In the genomic region with DNA sequence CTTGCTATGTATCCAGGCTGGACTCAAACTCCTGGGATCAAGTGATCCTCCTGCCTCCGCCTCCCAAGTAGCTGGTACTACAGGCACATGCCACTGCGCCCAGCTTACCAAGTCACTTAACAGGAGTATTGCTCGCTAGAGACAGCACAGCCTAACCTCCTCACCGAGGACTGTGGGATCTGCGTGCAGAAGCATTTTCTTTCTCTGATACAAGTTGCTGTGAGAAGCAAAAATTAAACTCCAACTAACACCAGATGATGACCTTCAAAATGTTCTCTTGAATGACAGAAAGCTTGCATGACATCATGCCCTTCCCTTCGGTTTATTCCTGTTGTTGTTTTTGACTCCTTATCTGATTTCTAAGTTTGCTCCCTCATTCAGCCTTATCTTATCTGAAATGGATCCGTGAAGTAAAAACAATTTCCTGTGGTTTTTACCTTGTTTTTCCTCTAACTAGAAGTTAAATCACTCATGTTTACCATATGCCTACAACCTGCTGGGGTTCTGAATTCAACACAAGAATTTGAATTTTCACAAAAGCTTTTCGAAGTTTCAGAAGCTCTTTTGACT, we compare ENCODE assay signal across 2 cellular contexts.
TF ChIP-seq lines count a peak whose summit lies in the region.

No MANE protein-coding gene starts in this region.

TF ChIP-seq in HEK293, 187 proteins besides CTCF, POLR2A, EP300 and RAD21 (continued from another document and continues in another):
- TF ChIP-seq, protein P1, sequence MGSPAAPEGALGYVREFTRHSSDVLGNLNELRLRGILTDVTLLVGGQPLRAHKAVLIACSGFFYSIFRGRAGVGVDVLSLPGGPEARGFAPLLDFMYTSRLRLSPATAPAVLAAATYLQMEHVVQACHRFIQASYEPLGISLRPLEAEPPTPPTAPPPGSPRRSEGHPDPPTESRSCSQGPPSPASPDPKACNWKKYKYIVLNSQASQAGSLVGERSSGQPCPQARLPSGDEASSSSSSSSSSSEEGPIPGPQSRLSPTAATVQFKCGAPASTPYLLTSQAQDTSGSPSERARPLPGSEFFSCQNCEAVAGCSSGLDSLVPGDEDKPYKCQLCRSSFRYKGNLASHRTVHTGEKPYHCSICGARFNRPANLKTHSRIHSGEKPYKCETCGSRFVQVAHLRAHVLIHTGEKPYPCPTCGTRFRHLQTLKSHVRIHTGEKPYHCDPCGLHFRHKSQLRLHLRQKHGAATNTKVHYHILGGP (tag by site-specific recombination; IDR thresholded peaks at IDR 0.05): no peak
- TF ChIP-seq KLF7 (tag by site-specific recombination; IDR thresholded peaks at IDR 0.05; ENCODE audit: borderline replicate concordance) (no peak), ZNF169 (tag by site-specific recombination; IDR thresholded peaks at IDR 0.05) (no peak), ZIC2 (tag by site-specific recombination; IDR thresholded peaks at IDR 0.05) (peak; percentile 53; the same call in 1 of the 2 replicates), ZNF596 (tag by site-specific recombination; IDR thresholded peaks at IDR 0.05) (no peak), ZNF423 (tag by site-specific recombination; IDR thresholded peaks at IDR 0.05) (no peak), ZNF433 (tag by site-specific recombination; IDR thresholded peaks at IDR 0.05; ENCODE audit: low read depth) (no peak), ZNF701 (tag by site-specific recombination; IDR thresholded peaks at IDR 0.05) (no peak), SCRT2 (tag by site-specific recombination; IDR thresholded peaks at IDR 0.05) (no peak), ZNF202 (tag by site-specific recombination; IDR thresholded peaks at IDR 0.05; ENCODE audit: borderline replicate concordance) (no peak), ZNF248 (tag by site-specific recombination; IDR thresholded peaks at IDR 0.05) (no peak), ZNF211 (tag by site-specific recombination; IDR thresholded peaks at IDR 0.05; ENCODE audit: low read depth) (no peak), ZSCAN16 (tag by site-specific recombination; IDR thresholded peaks at IDR 0.05) (no peak), ZNF184 (tag by site-specific recombination; IDR thresholded peaks at IDR 0.05) (no peak), FEZF1 (tag by site-specific recombination; IDR thresholded peaks at IDR 0.05) (peak; percentile 65), ZNF239 (tag by site-specific recombination; IDR thresholded peaks at IDR 0.05) (no peak), ZNF37A (tag by site-specific recombination; IDR thresholded peaks at IDR 0.05) (no peak), ZNF112 (tag by site-specific recombination; IDR thresholded peaks at IDR 0.05) (no peak)
- TF ChIP-seq, protein P2, sequence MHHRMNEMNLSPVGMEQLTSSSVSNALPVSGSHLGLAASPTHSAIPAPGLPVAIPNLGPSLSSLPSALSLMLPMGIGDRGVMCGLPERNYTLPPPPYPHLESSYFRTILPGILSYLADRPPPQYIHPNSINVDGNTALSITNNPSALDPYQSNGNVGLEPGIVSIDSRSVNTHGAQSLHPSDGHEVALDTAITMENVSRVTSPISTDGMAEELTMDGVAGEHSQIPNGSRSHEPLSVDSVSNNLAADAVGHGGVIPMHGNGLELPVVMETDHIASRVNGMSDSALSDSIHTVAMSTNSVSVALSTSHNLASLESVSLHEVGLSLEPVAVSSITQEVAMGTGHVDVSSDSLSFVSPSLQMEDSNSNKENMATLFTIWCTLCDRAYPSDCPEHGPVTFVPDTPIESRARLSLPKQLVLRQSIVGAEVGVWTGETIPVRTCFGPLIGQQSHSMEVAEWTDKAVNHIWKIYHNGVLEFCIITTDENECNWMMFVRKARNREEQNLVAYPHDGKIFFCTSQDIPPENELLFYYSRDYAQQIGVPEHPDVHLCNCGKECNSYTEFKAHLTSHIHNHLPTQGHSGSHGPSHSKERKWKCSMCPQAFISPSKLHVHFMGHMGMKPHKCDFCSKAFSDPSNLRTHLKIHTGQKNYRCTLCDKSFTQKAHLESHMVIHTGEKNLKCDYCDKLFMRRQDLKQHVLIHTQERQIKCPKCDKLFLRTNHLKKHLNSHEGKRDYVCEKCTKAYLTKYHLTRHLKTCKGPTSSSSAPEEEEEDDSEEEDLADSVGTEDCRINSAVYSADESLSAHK (tag by site-specific recombination; IDR thresholded peaks at IDR 0.05): no peak
- TF ChIP-seq, protein P3, sequence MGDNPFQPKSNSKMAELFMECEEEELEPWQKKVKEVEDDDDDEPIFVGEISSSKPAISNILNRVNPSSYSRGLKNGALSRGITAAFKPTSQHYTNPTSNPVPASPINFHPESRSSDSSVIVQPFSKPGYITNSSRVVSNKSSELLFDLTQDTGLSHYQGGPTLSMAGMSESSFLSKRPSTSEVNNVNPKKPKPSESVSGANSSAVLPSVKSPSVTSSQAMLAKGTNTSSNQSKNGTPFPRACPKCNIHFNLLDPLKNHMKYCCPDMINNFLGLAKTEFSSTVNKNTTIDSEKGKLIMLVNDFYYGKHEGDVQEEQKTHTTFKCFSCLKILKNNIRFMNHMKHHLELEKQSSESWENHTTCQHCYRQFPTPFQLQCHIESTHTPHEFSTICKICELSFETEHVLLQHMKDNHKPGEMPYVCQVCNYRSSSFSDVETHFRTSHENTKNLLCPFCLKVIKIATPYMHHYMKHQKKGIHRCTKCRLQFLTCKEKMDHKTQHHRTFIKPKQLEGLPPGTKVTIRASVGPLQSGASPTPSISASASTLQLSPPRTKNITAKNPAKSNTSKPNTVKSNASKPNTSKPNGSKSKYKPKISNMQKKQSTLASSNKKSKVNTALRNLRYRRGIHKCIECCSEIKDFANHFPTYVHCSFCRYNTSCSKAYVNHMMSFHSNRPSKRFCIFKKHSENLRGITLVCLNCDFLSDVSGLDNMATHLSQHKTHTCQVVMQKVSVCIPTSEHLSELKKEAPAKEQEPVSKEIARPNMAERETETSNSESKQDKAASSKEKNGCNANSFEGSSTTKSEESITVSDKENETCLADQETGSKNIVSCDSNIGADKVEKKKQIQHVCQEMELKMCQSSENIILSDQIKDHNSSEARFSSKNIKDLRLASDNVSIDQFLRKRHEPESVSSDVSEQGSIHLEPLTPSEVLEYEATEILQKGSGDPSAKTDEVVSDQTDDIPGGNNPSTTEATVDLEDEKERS (tag by site-specific recombination; IDR thresholded peaks at IDR 0.05): no peak

TF ChIP-seq in K562, 482 proteins besides CTCF, POLR2A, EP300 and RAD21 (continued from another document and continues in another):
- TF ChIP-seq, protein P4, sequence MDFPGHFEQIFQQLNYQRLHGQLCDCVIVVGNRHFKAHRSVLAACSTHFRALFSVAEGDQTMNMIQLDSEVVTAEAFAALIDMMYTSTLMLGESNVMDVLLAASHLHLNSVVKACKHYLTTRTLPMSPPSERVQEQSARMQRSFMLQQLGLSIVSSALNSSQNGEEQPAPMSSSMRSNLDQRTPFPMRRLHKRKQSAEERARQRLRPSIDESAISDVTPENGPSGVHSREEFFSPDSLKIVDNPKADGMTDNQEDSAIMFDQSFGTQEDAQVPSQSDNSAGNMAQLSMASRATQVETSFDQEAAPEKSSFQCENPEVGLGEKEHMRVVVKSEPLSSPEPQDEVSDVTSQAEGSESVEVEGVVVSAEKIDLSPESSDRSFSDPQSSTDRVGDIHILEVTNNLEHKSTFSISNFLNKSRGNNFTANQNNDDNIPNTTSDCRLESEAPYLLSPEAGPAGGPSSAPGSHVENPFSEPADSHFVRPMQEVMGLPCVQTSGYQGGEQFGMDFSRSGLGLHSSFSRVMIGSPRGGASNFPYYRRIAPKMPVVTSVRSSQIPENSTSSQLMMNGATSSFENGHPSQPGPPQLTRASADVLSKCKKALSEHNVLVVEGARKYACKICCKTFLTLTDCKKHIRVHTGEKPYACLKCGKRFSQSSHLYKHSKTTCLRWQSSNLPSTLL (IDR thresholded peaks at IDR 0.05): no peak
- TF ChIP-seq, protein P5, sequence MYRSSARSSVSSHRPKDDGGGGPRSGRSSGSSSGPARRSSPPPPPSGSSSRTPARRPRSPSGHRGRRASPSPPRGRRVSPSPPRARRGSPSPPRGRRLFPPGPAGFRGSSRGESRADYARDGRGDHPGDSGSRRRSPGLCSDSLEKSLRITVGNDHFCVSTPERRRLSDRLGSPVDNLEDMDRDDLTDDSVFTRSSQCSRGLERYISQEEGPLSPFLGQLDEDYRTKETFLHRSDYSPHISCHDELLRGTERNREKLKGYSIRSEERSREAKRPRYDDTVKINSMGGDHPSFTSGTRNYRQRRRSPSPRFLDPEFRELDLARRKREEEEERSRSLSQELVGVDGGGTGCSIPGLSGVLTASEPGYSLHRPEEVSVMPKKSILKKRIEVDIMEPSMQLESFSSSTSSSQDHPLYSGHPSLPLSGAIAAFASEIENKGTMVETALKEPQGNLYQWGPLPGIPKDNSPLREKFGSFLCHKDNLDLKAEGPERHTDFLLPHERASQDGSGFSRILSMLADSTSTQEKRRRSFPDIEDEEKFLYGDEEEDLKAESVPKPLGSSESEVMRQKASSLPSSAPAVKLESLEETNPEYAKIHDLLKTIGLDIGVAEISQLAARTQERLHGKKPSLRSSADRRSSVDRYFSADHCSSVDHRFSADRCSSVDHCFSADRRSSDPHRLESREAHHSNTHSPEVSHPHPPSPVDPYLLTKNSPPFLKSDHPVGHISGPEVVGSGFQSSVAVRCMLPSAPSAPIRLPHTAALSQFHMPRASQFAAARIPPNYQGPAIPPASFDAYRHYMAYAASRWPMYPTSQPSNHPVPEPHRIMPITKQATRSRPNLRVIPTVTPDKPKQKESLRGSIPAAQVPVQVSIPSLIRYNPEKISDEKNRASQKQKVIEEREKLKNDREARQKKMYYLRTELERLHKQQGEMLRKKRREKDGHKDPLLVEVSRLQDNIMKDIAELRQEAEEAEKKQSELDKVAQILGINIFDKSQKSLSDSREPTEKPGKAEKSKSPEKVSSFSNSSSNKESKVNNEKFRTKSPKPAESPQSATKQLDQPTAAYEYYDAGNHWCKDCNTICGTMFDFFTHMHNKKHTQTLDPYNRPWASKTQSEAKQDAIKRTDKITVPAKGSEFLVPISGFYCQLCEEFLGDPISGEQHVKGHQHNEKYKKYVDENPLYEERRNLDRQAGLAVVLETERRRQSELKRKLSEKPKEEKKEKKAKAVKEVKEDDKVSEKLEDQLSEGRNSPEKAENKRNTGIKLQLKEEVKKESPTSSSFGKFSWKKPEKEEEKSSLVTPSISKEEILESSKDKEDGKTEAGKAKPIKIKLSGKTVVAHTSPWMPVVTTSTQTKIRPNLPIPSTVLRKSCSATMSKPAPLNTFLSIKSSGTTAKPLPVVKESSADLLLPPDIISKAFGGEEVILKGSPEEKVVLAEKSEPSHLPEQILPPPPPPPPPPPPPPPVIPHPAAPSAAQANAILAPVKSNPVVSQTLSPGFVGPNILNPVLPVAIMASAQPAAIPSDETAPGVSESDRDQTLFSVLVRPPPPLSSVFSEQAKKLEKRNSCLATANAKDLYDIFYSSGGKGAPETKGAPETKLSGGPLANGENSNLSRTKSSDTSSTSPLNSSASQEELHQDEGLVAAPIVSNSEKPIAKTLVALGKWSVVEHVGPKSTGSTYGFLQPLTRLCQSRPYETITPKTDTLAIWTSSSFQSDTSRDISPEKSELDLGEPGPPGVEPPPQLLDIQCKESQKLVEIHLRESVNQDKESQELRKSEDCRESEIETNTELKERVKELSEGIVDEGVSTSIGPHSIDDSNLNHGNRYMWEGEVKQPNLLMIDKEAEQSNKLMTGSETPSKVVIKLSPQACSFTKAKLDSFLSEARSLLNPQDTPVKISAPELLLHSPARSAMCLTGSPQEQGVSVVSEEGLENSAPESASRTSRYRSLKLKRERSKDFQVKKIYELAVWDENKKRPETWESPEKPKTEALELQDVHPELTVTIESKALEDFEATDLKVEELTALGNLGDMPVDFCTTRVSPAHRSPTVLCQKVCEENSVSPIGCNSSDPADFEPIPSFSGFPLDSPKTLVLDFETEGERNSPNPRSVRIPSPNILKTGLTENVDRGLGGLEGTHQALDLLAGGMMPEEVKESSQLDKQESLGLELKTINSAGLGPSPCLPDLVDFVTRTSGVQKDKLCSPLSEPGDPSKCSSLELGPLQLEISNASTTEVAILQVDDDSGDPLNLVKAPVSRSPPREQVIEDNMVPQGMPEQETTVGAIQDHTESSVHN (IDR thresholded peaks at IDR 0.05; ENCODE audit: borderline replicate concordance in 1 of 2, low read depth in 1 of 2): no peak
- peak; percentile 53; the same call in 1 of the 2 replicates for TF ChIP-seq SMARCA4 (IDR thresholded peaks at IDR 0.05)
- peak; percentile 58 for TF ChIP-seq ARID1B (IDR thresholded peaks at IDR 0.05)
- no peak for TF ChIP-seq FIP1L1 (IDR thresholded peaks at IDR 0.05; ENCODE audit: low read depth, low read length, poor library complexity, severe bottlenecking)
- TF ChIP-seq, protein P6, sequence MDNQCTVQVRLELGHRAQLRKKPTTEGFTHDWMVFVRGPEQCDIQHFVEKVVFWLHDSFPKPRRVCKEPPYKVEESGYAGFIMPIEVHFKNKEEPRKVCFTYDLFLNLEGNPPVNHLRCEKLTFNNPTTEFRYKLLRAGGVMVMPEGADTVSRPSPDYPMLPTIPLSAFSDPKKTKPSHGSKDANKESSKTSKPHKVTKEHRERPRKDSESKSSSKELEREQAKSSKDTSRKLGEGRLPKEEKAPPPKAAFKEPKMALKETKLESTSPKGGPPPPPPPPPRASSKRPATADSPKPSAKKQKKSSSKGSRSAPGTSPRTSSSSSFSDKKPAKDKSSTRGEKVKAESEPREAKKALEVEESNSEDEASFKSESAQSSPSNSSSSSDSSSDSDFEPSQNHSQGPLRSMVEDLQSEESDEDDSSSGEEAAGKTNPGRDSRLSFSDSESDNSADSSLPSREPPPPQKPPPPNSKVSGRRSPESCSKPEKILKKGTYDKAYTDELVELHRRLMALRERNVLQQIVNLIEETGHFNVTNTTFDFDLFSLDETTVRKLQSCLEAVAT (IDR thresholded peaks at IDR 0.05): no peak
- 0 out of 2 replicates have a peak, but pooled peaks have one; percentile 41 for TF ChIP-seq GATAD2B (IDR thresholded peaks at IDR 0.05; ENCODE audit: borderline replicate concordance)
- peak; percentile 26; the same call in 1 of the 2 replicates for TF ChIP-seq FOXJ2 (tag; IDR thresholded peaks at IDR 0.05)
- TF ChIP-seq JUND (IDR thresholded peaks at IDR 0.05; ENCODE audit: borderline replicate concordance, low read depth, low read length): peak; percentile 53; the same call in 1 of the 2 replicates
- TF ChIP-seq JUND (tag; IDR thresholded peaks at IDR 0.05; ENCODE audit: borderline replicate concordance, low read depth, low read length): 0 out of 3 replicates have a peak, but pooled peaks have one; percentile 23
- no peak for TF ChIP-seq ZNF57 (CRISPR knock-in tag; IDR thresholded peaks at IDR 0.05)
- TF ChIP-seq ESRRA (IDR thresholded peaks at IDR 0.05; ENCODE audit: borderline replicate concordance, low read depth): peak; percentile 90
- TF ChIP-seq, protein P7, sequence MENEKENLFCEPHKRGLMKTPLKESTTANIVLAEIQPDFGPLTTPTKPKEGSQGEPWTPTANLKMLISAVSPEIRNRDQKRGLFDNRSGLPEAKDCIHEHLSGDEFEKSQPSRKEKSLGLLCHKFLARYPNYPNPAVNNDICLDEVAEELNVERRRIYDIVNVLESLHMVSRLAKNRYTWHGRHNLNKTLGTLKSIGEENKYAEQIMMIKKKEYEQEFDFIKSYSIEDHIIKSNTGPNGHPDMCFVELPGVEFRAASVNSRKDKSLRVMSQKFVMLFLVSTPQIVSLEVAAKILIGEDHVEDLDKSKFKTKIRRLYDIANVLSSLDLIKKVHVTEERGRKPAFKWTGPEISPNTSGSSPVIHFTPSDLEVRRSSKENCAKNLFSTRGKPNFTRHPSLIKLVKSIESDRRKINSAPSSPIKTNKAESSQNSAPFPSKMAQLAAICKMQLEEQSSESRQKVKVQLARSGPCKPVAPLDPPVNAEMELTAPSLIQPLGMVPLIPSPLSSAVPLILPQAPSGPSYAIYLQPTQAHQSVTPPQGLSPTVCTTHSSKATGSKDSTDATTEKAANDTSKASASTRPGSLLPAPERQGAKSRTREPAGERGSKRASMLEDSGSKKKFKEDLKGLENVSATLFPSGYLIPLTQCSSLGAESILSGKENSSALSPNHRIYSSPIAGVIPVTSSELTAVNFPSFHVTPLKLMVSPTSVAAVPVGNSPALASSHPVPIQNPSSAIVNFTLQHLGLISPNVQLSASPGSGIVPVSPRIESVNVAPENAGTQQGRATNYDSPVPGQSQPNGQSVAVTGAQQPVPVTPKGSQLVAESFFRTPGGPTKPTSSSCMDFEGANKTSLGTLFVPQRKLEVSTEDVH (IDR thresholded peaks at IDR 0.05; ENCODE audit: low read depth, partially characterized antibody): no peak
- TF ChIP-seq KAT7 (CRISPR knock-in tag; IDR thresholded peaks at IDR 0.05; ENCODE audit: borderline replicate concordance): no peak
- no peak for TF ChIP-seq U2AF2 (optimal IDR thresholded peaks at IDR 0.05; ENCODE audit: low read depth, low read length)
- no peak for TF ChIP-seq TCF3 (CRISPR knock-in tag; IDR thresholded peaks at IDR 0.05)
- no peak for TF ChIP-seq BRD4 (IDR thresholded peaks at IDR 0.05)
- no peak for TF ChIP-seq ZC3H11A (IDR thresholded peaks at IDR 0.05; ENCODE audit: low read depth, low read length)
